31 cellular contexts compared by ENCODE assay signal in genomic region chr3:183781246-183781645, GRCh38. TPM values are rescaled to one million over a fixed set of nuclear protein-coding genes. Genes with fewer than 3 reads are reported as not detected.
"Had no signal": no experiment of that assay in that cellular context is flagged by ENCODE, and none has a peak within 500 bp of the region (broad histone marks: within the 10 kb centered on the region; RNA-seq: fewer than 3 reads in every experiment).

No MANE protein-coding gene starts in this region.

- DNase-seq: effector CD8-positive, alpha-beta T cell; endodermal cell; foreskin fibroblast; gastrocnemius medialis; heart left ventricle; kidney; mesenchymal stem cell; mucosa of descending colon; naive B cell; stimulated activated CD4-positive, alpha-beta T cell treated with anti-CD3 and anti-CD28 coated beads, Interleukin-12 subunit alpha, Interleukin-12 subunit beta, amount 100 ng/mL, for 4 hours; stimulated activated CD4-positive, alpha-beta T cell treated with anti-CD3 and anti-CD28 coated beads, Interleukin-1b, Interleukin-23, amount 100 ng/mL, for 48 hours; stimulated activated CD4-positive, alpha-beta T cell treated with anti-CD3 and anti-CD28 coated beads, Interleukin-4, amount 100 ng/mL, for 1 hour; stimulated activated CD8-positive, alpha-beta memory T cell treated with anti-CD3 and anti-CD28 coated beads, Interleukin-4, amount 100 ng/mL, for 48 hours; stimulated activated naive CD4-positive, alpha-beta T cell treated with Interleukin-2 at 50 U/mL for 16 hours; stomach; thyroid gland; trophoblast cell had no signal

- H3K4me3 ChIP-seq: gastrocnemius medialis, heart left ventricle, hepatocyte, lung, mucosa of descending colon, neural progenitor cell, right atrium auricular region, smooth muscle cell, stomach, thyroid gland, vagina had no signal

- H3K9me3 ChIP-seq: gastrocnemius medialis, heart left ventricle, mucosa of descending colon, right atrium auricular region, stomach, thyroid gland, vagina had no signal

- H3K27ac Mint-ChIP-seq: endodermal cell; mesothelial cell of epicardium; natural killer cell treated with Interleukin-12 subunit alpha and Interleukin-12 subunit beta and Interleukin-15 and Interleukin-18, amount 100 ng/mL, for 72 hours; neural progenitor cell; progenitor cell of endocrine pancreas had no signal

- H3K9ac ChIP-seq: neural progenitor cell, parathyroid adenoma had no signal

- H2AFZ ChIP-seq: hepatocyte, neural progenitor cell, parathyroid adenoma had no signal

- H3K27ac ChIP-seq: epithelial cell of prostate, gastrocnemius medialis, hepatocyte, neural progenitor cell, parathyroid adenoma, right atrium auricular region, stomach, thyroid gland, vagina had no signal

- H3K4me2 ChIP-seq: hepatocyte, neural progenitor cell, smooth muscle cell had no signal

- H3K4me3 Mint-ChIP-seq: endodermal cell; mesothelial cell of epicardium; naive B cell; natural killer cell treated with Interleukin-12 subunit alpha and Interleukin-12 subunit beta and Interleukin-15 and Interleukin-18, amount 100 ng/mL, for 72 hours; neural progenitor cell had no signal

- H3K4me1 ChIP-seq: neural progenitor cell, parathyroid adenoma, thyroid gland, vagina had no signal

- H3K79me2 ChIP-seq: parathyroid adenoma had no signal

- H3K4me1 Mint-ChIP-seq: mesothelial cell of epicardium, naive B cell, neural progenitor cell had no signal

- ATAC-seq: esophagus mucosa; gastrocnemius medialis; heart left ventricle; left lobe of liver; mucosa of descending colon; natural killer cell treated with Interleukin-12 subunit alpha and Interleukin-12 subunit beta and Interleukin-15 and Interleukin-18, amount 100 ng/mL, for 72 hours; sciatic nerve had no signal

- H3K27me3 ChIP-seq: gastrocnemius medialis, heart left ventricle, hepatocyte, neural progenitor cell, right atrium auricular region, stomach, thyroid gland, vagina had no signal

- H3K9me3 Mint-ChIP-seq: endodermal cell; mesothelial cell of epicardium; naive B cell; natural killer cell treated with Interleukin-12 subunit alpha and Interleukin-12 subunit beta and Interleukin-15 and Interleukin-18, amount 100 ng/mL, for 72 hours; neural progenitor cell had no signal

RNA-seq across cellular contexts. Expression of gene MAP6D1, which starts 44.1 kb away (rescaled TPM):
- total RNA-seq: vagina had no signal
